In genomic region chr6:44224154-44224977, GRCh38 we compare ENCODE assay signal across 8 cellular contexts. TPM values are rescaled to one million over a fixed set of nuclear protein-coding genes. Genes with fewer than 3 reads are reported as not detected.
DNase-seq lines count a peak whose midpoint lies in the region; ATAC-seq and TF ChIP-seq lines count a peak whose summit lies in the region.

No MANE protein-coding gene starts in this region.

- CTCF ChIA-PET in IMR-90 (lab: Yijun Ruan, JAX) = interaction anchor here (0.6 to 4.1 kb wide), 3 partner anchors 10 to 51 kb away, joined by 3 to 20 read pairs (median 3); no protein-coding TSS in a partner anchor

- peak overlapping the region; percentile 90 for H3K4me2 ChIP-seq in IMR-90 (ENCODE audit: low read depth, low read length)

- no peak overlapping the region for H4K5ac ChIP-seq in IMR-90 (ENCODE audit: low read depth, low read length)

- no peak overlapping the region; the same call in 1 of the 2 replicates for H3K9ac ChIP-seq in IMR-90 (ENCODE audit: low read depth, low read length)

- TF ChIP-seq CTCF in IMR-90 (conservative IDR thresholded peaks at IDR 0.05; ENCODE audit: low read depth, low read length) = no peak

- H3K9me3 ChIP-seq in IMR-90 (ENCODE audit: control insufficient read depth, insufficient read depth, low read length) = no peaks in the 10 kb centered on the region

- H2AK9ac ChIP-seq in IMR-90 (replicated peaks; ENCODE audit: low read depth, low read length, poor library complexity) = peak overlapping the region; percentile 60

- H3K27ac Mint-ChIP-seq in activated CD4-positive, alpha-beta T cell treated with anti-CD3 and anti-CD28 coated beads, Interleukin-2, amount 10 ng/mL, durations not matched to agents 24 days and 14 days = peak overlapping the region; percentile 63
- H3K27ac Mint-ChIP-seq in activated T-helper 17 cell treated with anti-CD3 and anti-CD28 coated beads, Interleukin-2, amount 50 U/mL, for 72 hours = peak overlapping the region; percentile 80
- H3K27ac Mint-ChIP-seq in stimulated activated memory B cell treated with anti-CD40 and anti-IgM and Interleukin-4, amounts not matched to agents 10 μg/mL and 1 μg/mL and 100 μg/mL, for 72 hours = peak overlapping the region; percentile 72

- TF ChIP-seq POLR2A in IMR-90 (IDR thresholded peaks at IDR 0.05; ENCODE audit: low read depth, low read length) = no peak

- BruUV-seq in IMR-90 (replicated peaks; lab: Mats Ljungman, UMichigan) = no TSS peak

- H3K4me3 ChIP-seq in IMR-90 (ENCODE audit: insufficient read depth, low read depth, low read length) = peak overlapping the region; percentile 73

- TF ChIP-seq RAD21 in IMR-90 (IDR thresholded peaks at IDR 0.05; ENCODE audit: low read length) = no peak

- H4K20me1 ChIP-seq in IMR-90 (ENCODE audit: insufficient read depth, low read length) = no peaks in the 10 kb centered on the region

- no peak overlapping the region for H3K18ac ChIP-seq in IMR-90 (ENCODE audit: low read depth, low read length)

- H3K79me1 ChIP-seq in IMR-90 (ENCODE audit: low read depth in 1 of 2, low read length in 2 of 2) = peaks cover 0 to 8% of the 10 kb centered on the region in 2 experiments; a peak in 1 of 4 replicates

- H4K8ac ChIP-seq in IMR-90 (ENCODE audit: low read depth in 2 of 2, low read length in 2 of 2) = no peak overlapping the region

- no peak overlapping the region for H3K56ac ChIP-seq in IMR-90 (ENCODE audit: extremely low read depth, insufficient read depth, low read length)

- no peak overlapping the region for H2BK20ac ChIP-seq in IMR-90 (ENCODE audit: low read depth, low read length)

- no peak overlapping the region for H2BK120ac ChIP-seq in IMR-90 (ENCODE audit: low read depth, low read length)

- peaks cover 4% of the 10 kb centered on the region; the same call in 1 of the 2 replicates for H3K9me1 ChIP-seq in IMR-90 (ENCODE audit: insufficient read depth, low read length)

- H2AK5ac ChIP-seq in IMR-90 (ENCODE audit: low read depth, low read length) = no peak overlapping the region

- H3K36me3 Mint-ChIP-seq in activated CD4-positive, alpha-beta T cell treated with anti-CD3 and anti-CD28 coated beads, Interleukin-2, amount 10 ng/mL, durations not matched to agents 24 days and 14 days (ENCODE audit: low read depth) = peaks cover 9% of the 10 kb centered on the region
- peaks cover 16% of the 10 kb centered on the region for H3K36me3 Mint-ChIP-seq in activated T-helper 17 cell treated with anti-CD3 and anti-CD28 coated beads, Interleukin-2, amount 50 U/mL, for 72 hours (ENCODE audit: low read depth)
- no peaks in the 10 kb centered on the region for H3K36me3 Mint-ChIP-seq in stimulated activated memory B cell treated with anti-CD40 and anti-IgM and Interleukin-4, amounts not matched to agents 10 μg/mL and 1 μg/mL and 100 μg/mL, for 72 hours

- peaks cover 3% of the 10 kb centered on the region for H3K27me3 Mint-ChIP-seq in activated CD4-positive, alpha-beta T cell treated with anti-CD3 and anti-CD28 coated beads, Interleukin-2, amount 10 ng/mL, durations not matched to agents 24 days and 14 days
- H3K27me3 Mint-ChIP-seq in activated T-helper 17 cell treated with anti-CD3 and anti-CD28 coated beads, Interleukin-2, amount 50 U/mL, for 72 hours = no peaks in the 10 kb centered on the region
- H3K27me3 Mint-ChIP-seq in stimulated activated memory B cell treated with anti-CD40 and anti-IgM and Interleukin-4, amounts not matched to agents 10 μg/mL and 1 μg/mL and 100 μg/mL, for 72 hours = no peaks in the 10 kb centered on the region

- H3K27ac ChIP-seq in IMR-90 (ENCODE audit: insufficient read depth, low read length) = no peak overlapping the region

- peak overlapping the region; percentile 91 for H3K4me3 Mint-ChIP-seq in activated CD4-positive, alpha-beta T cell treated with anti-CD3 and anti-CD28 coated beads, Interleukin-2, amount 10 ng/mL, durations not matched to agents 24 days and 14 days
- peak overlapping the region; percentile 92 for H3K4me3 Mint-ChIP-seq in activated T-helper 17 cell treated with anti-CD3 and anti-CD28 coated beads, Interleukin-2, amount 50 U/mL, for 72 hours
- peak overlapping the region; percentile 83 for H3K4me3 Mint-ChIP-seq in stimulated activated memory B cell treated with anti-CD40 and anti-IgM and Interleukin-4, amounts not matched to agents 10 μg/mL and 1 μg/mL and 100 μg/mL, for 72 hours

- no peak overlapping the region for H3K14ac ChIP-seq in IMR-90 (replicated peaks; ENCODE audit: low read depth, low read length)

- peaks cover 16% of the 10 kb centered on the region for H3K4me1 ChIP-seq in IMR-90 (ENCODE audit: control insufficient read depth, insufficient read depth, low read length)

- no peak overlapping the region for H2BK15ac ChIP-seq in IMR-90 (ENCODE audit: low read depth, low read length)

- dilution Hi-C loops in IMR-90 (cut with HindIII; ENCODE audit: low sequenced_read_pairs, unreplicated experiment) = no loop called here

- no peaks in the 10 kb centered on the region for H3K9me3 Mint-ChIP-seq in activated CD4-positive, alpha-beta T cell treated with anti-CD3 and anti-CD28 coated beads, Interleukin-2, amount 10 ng/mL, durations not matched to agents 24 days and 14 days
- no peaks in the 10 kb centered on the region for H3K9me3 Mint-ChIP-seq in activated T-helper 17 cell treated with anti-CD3 and anti-CD28 coated beads, Interleukin-2, amount 50 U/mL, for 72 hours
- H3K9me3 Mint-ChIP-seq in stimulated activated memory B cell treated with anti-CD40 and anti-IgM and Interleukin-4, amounts not matched to agents 10 μg/mL and 1 μg/mL and 100 μg/mL, for 72 hours = no peaks in the 10 kb centered on the region

- no peak overlapping the region for H2BK5ac ChIP-seq in IMR-90 (ENCODE audit: low read depth, low read length, poor library complexity, severe bottlenecking)

- peak; percentile 73 for DNase-seq in activated CD4-positive, alpha-beta T cell treated with anti-CD3 and anti-CD28 coated beads, Interleukin-2, amount 10 ng/mL, durations not matched to agents 24 days and 14 days
- DNase-seq in activated CD4-positive, alpha-beta T cell treated with anti-CD3 and anti-CD28 coated beads for 1 hour = no peak
- DNase-seq in IMR-90 = peak; percentile 8
- DNase-seq in hepatic stellate cell (ENCODE audit: low spot score) = peak; percentile 54
- DNase-seq in GDM1 (lab: John Stamatoyannopoulos, UW) = no peak

- H2AFZ ChIP-seq in IMR-90 (replicated peaks; ENCODE audit: low read length, poor library complexity) = peak overlapping the region; percentile 89

- no peaks in the 10 kb centered on the region for H3K27me3 ChIP-seq in IMR-90 (ENCODE audit: control insufficient read depth, insufficient read depth, low read length)

- 60% methylated on average over 2 of the region's 6 CpGs; no CpG with 5 or more reads in 1 of the 2 experiments for WGBS in IMR-90 (ENCODE audit: extremely low coverage in 2 of 2, insufficient read length in 1 of 2), 2 experiments

- H3K36me3 ChIP-seq in IMR-90 (ENCODE audit: control insufficient read depth, insufficient read depth, low read length) = no peaks in the 10 kb centered on the region

- in situ Hi-C loops in IMR-90 (cut with MboI; ENCODE audit: low sequenced_read_pairs) = no loop called here

- ATAC-seq in IMR-90 (ENCODE audit: low read depth) = peak; percentile 4; the same call in 1 of the 2 replicates
- peak; percentile 22 for ATAC-seq in activated T-helper 17 cell treated with anti-CD3 and anti-CD28 coated beads, Interleukin-2, amount 50 U/mL, for 72 hours (replicated peaks)
- peak; percentile 5 for ATAC-seq in stimulated activated memory B cell treated with anti-CD40 and anti-IgM and Interleukin-4, amounts not matched to agents 10 μg/mL and 1 μg/mL and 100 μg/mL, for 72 hours
- ATAC-seq in GM18520 (IDR thresholded peaks at IDR 0.05; ENCODE audit: unreplicated experiment) = no peak

- no peak overlapping the region for H4K91ac ChIP-seq in IMR-90 (ENCODE audit: insufficient read depth, low read depth, low read length)

- peak overlapping the region; percentile 65; the same call in 1 of the 2 replicates for H3K23ac ChIP-seq in IMR-90 (ENCODE audit: low read depth, low read length)

- intact Hi-C loops in activated CD4-positive, alpha-beta T cell treated with anti-CD3 and anti-CD28 coated beads, Interleukin-2, amount 10 ng/mL, durations not matched to agents 24 days and 14 days (cut with micrococcal nuclease) = loop anchor here (1.0 to 5.0 kb wide), 3 partner anchors 22 to 113 kb away; no protein-coding TSS in a partner anchor
- intact Hi-C loops in IMR-90 (cut with micrococcal nuclease) = no loop called here

- no peak overlapping the region for H3K4ac ChIP-seq in IMR-90 (ENCODE audit: low read depth, low read length)

- H3K4me1 Mint-ChIP-seq in activated CD4-positive, alpha-beta T cell treated with anti-CD3 and anti-CD28 coated beads, Interleukin-2, amount 10 ng/mL, durations not matched to agents 24 days and 14 days = peaks cover 43% of the 10 kb centered on the region
- H3K4me1 Mint-ChIP-seq in activated T-helper 17 cell treated with anti-CD3 and anti-CD28 coated beads, Interleukin-2, amount 50 U/mL, for 72 hours = peaks cover 16% of the 10 kb centered on the region
- peaks cover 49% of the 10 kb centered on the region for H3K4me1 Mint-ChIP-seq in stimulated activated memory B cell treated with anti-CD40 and anti-IgM and Interleukin-4, amounts not matched to agents 10 μg/mL and 1 μg/mL and 100 μg/mL, for 72 hours

- POLR2A ChIA-PET in IMR-90 (lab: Charles Lee; ENCODE audit: unreplicated experiment) = no interaction called here

RNA-seq across cellular contexts. Expression of gene SLC29A1, which starts 1.0 kb away (rescaled TPM):
- total RNA-seq in activated CD4-positive, alpha-beta T cell treated with anti-CD3 and anti-CD28 coated beads, Interleukin-2, amount 10 ng/mL, durations not matched to agents 24 days and 14 days = 139 and 144 TPM in 2 replicates
- total RNA-seq in IMR-90 (2012; rRNA removed) = 4.1 and 4.7 TPM in 2 replicates
- 22.1 and 23.2 TPM in 2 replicates for polyA plus RNA-seq in IMR-90 (2012; rRNA removed)
- 20.7 and 23.2 TPM in 2 replicates for polyA plus RNA-seq in IMR-90 (2012; cell fraction: cytosol; rRNA removed)
- polyA plus RNA-seq in IMR-90 (2012; cell fraction: nucleus; rRNA removed; ENCODE audit: low replicate concordance) = 33.9 and 57.0 TPM in 2 replicates
- 10 to 100 TPM; 40.8 to 80.8 TPM for total RNA-seq in activated T-helper 17 cell treated with anti-CD3 and anti-CD28 coated beads, Interleukin-2, amount 50 U/mL, for 72 hours

RNA-seq across cellular contexts. Expression of gene MYMX, which starts 7.6 kb away (rescaled TPM):
- not detected in 2 replicates for total RNA-seq in activated CD4-positive, alpha-beta T cell treated with anti-CD3 and anti-CD28 coated beads, Interleukin-2, amount 10 ng/mL, durations not matched to agents 24 days and 14 days
- not detected in 2 replicates for total RNA-seq in IMR-90 (2012; rRNA removed)
- not detected in 2 replicates for polyA plus RNA-seq in IMR-90 (2012; rRNA removed)
- polyA plus RNA-seq in IMR-90 (2012; cell fraction: cytosol; rRNA removed) = not detected in 2 replicates
- polyA plus RNA-seq in IMR-90 (2012; cell fraction: nucleus; rRNA removed; ENCODE audit: low replicate concordance) = not detected in 2 replicates
- total RNA-seq in activated T-helper 17 cell treated with anti-CD3 and anti-CD28 coated beads, Interleukin-2, amount 50 U/mL, for 72 hours = not detected

RNA-seq across cellular contexts. Expression of gene HSP90AB1, which starts 22.5 kb away (rescaled TPM):
- 2,450 and 2,479 TPM in 2 replicates for total RNA-seq in activated CD4-positive, alpha-beta T cell treated with anti-CD3 and anti-CD28 coated beads, Interleukin-2, amount 10 ng/mL, durations not matched to agents 24 days and 14 days
- total RNA-seq in IMR-90 (2012; rRNA removed) = 1,307 and 1,440 TPM in 2 replicates
- 771 and 887 TPM in 2 replicates for polyA plus RNA-seq in IMR-90 (2012; rRNA removed)
- 246 and 656 TPM in 2 replicates for polyA plus RNA-seq in IMR-90 (2012; cell fraction: cytosol; rRNA removed)
- polyA plus RNA-seq in IMR-90 (2012; cell fraction: nucleus; rRNA removed; ENCODE audit: low replicate concordance) = 158 and 414 TPM in 2 replicates
- total RNA-seq in activated T-helper 17 cell treated with anti-CD3 and anti-CD28 coated beads, Interleukin-2, amount 50 U/mL, for 72 hours = 1,000 to 10,000 TPM; 1,019 to 1,822 TPM

RNA-seq across cellular contexts. Expression of gene SLC35B2, which starts 33.0 kb away (rescaled TPM):
- 25.3 and 28.0 TPM in 2 replicates for total RNA-seq in activated CD4-positive, alpha-beta T cell treated with anti-CD3 and anti-CD28 coated beads, Interleukin-2, amount 10 ng/mL, durations not matched to agents 24 days and 14 days
- total RNA-seq in IMR-90 (2012; rRNA removed) = 41.7 and 51.4 TPM in 2 replicates
- polyA plus RNA-seq in IMR-90 (2012; rRNA removed) = 89.9 and 94.8 TPM in 2 replicates
- polyA plus RNA-seq in IMR-90 (2012; cell fraction: cytosol; rRNA removed) = 91.0 and 123 TPM in 2 replicates
- polyA plus RNA-seq in IMR-90 (2012; cell fraction: nucleus; rRNA removed; ENCODE audit: low replicate concordance) = 64.5 and 76.3 TPM in 2 replicates
- 10 to 100 TPM; 16.5 to 22.3 TPM for total RNA-seq in activated T-helper 17 cell treated with anti-CD3 and anti-CD28 coated beads, Interleukin-2, amount 50 U/mL, for 72 hours

RNA-seq across cellular contexts. Expression of gene NFKBIE, which starts 41.0 kb away (rescaled TPM):
- total RNA-seq in activated CD4-positive, alpha-beta T cell treated with anti-CD3 and anti-CD28 coated beads, Interleukin-2, amount 10 ng/mL, durations not matched to agents 24 days and 14 days = 27.6 and 28.2 TPM in 2 replicates
- 7.5 and 7.9 TPM in 2 replicates for total RNA-seq in IMR-90 (2012; rRNA removed)
- polyA plus RNA-seq in IMR-90 (2012; rRNA removed) = 13.0 and 16.7 TPM in 2 replicates
- polyA plus RNA-seq in IMR-90 (2012; cell fraction: cytosol; rRNA removed) = 17.6 and 22.6 TPM in 2 replicates
- polyA plus RNA-seq in IMR-90 (2012; cell fraction: nucleus; rRNA removed; ENCODE audit: low replicate concordance) = 14.5 and 23.0 TPM in 2 replicates
- 10 to 100 TPM; 20.5 to 26.9 TPM for total RNA-seq in activated T-helper 17 cell treated with anti-CD3 and anti-CD28 coated beads, Interleukin-2, amount 50 U/mL, for 72 hours

Comparison
In these comparisons a context has a peak if more than half of its experiments do, and no peak if none do; other contexts are left out.
1. DNase-seq: peak in activated CD4-positive, alpha-beta T cell treated with anti-CD3 and anti-CD28 coated beads, Interleukin-2, amount 10 ng/mL, durations not matched to agents 24 days and 14 days (single experiment), IMR-90 (single experiment) and hepatic stellate cell (single experiment); none in activated CD4-positive, alpha-beta T cell treated with anti-CD3 and anti-CD28 coated beads for 1 hour (single experiment) and GDM1 (single experiment).
2. Peak in every context shown above with its lines, with median percentiles within 50 percentile points of each other: H3K27ac Mint-ChIP-seq and H3K4me3 Mint-ChIP-seq.